In genomic region chr1:19067187-19067911, GRCh38 we compare ENCODE assay signal across 10 cellular contexts.
DNase-seq lines count a peak whose midpoint lies in the region; ATAC-seq lines count a peak whose summit lies in the region.
"Had no signal": no experiment of that assay in that cellular context is flagged by ENCODE, and none has a peak within 500 bp of the region (broad histone marks: within the 10 kb centered on the region; RNA-seq: fewer than 3 reads in every experiment).

No MANE protein-coding gene starts in this region.

- ATAC-seq in esophagus mucosa = peak; percentile 8

- DNase-seq in EH (ENCODE audit: low read depth) = peak; percentile 54
- DNase-seq in NCI-H2029 treated with DMSO at 0.1 percent for 48 hours (lab: John Stamatoyannopoulos, UW) = peak; percentile 79
- DNase-seq in nucleus accumbens (lab: John Stamatoyannopoulos, UW) = peak in 43 of 56 donors; percentile 39 to 93 (median 79)
- no peak for DNase-seq in 8988T
- no peak for DNase-seq in HPDE6-E6E7 (ENCODE audit: extremely low spot score)
- no peak for DNase-seq in SIG-M5 (lab: John Stamatoyannopoulos, UW)
- no peak for DNase-seq in NCI-H510A treated with DMSO at 0.1 percent for 48 hours (lab: John Stamatoyannopoulos, UW)
- DNase-seq: NCI-H187 treated with DMSO at 0.1 percent for 48 hours; stimulated activated CD4-positive, alpha-beta T cell treated with anti-CD3 and anti-CD28 coated beads, Interleukin-2, amount 100 ng/mL, for 24 hours had no signal

Comparison
In these comparisons a context has a peak if more than half of its experiments do, and no peak if none do; other contexts are left out.
1. DNase-seq: peak in EH (single experiment), NCI-H2029 treated with DMSO at 0.1 percent for 48 hours (single experiment) and nucleus accumbens (43 of 56); none in 8988T (single experiment), HPDE6-E6E7 (single experiment), SIG-M5 (single experiment) and NCI-H510A treated with DMSO at 0.1 percent for 48 hours (single experiment).